Comparison of ENCODE assay signal across 21 cellular contexts in genomic region chr5:168950241-168950951, GRCh38.
DNase-seq lines count a peak whose midpoint lies in the region; ATAC-seq lines count a peak whose summit lies in the region.
"Had no signal": no experiment of that assay in that cellular context is flagged by ENCODE, and none has a peak within 500 bp of the region (broad histone marks: within the 10 kb centered on the region; RNA-seq: fewer than 3 reads in every experiment).

No MANE protein-coding gene starts in this region.

- no peak overlapping the region for H3K27ac Mint-ChIP-seq in activated T-cell treated with anti-CD3 and anti-CD28 coated beads, Interleukin-2, amount 50 U/mL, for 72 hours
- H3K27ac Mint-ChIP-seq in stimulated activated memory B cell treated with anti-CD40 and anti-IgM and Interleukin-4, amounts not matched to agents 10 μg/mL and 1 μg/mL and 100 μg/mL, for 72 hours = no peak overlapping the region

- H3K36me3 Mint-ChIP-seq in activated T-cell treated with anti-CD3 and anti-CD28 coated beads, Interleukin-2, amount 50 U/mL, for 72 hours (ENCODE audit: insufficient read depth in 2 of 2) = no peaks in the 10 kb centered on the region
- no peaks in the 10 kb centered on the region for H3K36me3 Mint-ChIP-seq in stimulated activated memory B cell treated with anti-CD40 and anti-IgM and Interleukin-4, amounts not matched to agents 10 μg/mL and 1 μg/mL and 100 μg/mL, for 72 hours

- no peak for DNase-seq in activated T-cell treated with anti-CD3 and anti-CD28 coated beads, Interleukin-2, amount 50 U/mL, for 72 hours
- DNase-seq in activated T-cell treated with anti-CD3 and anti-CD28 coated beads for 4 hours (no peak), NCI-H1417 (lab: John Stamatoyannopoulos, UW) (no peak), NOMO-1 treated with DMSO at 0.1 percent for 48 hours (lab: John Stamatoyannopoulos, UW; ENCODE audit: unreplicated experiment) (no peak)
- DNase-seq in activated CD4-positive, alpha-beta T cell treated with anti-CD3 and anti-CD28 coated beads, Interleukin-2, amount 50 U/mL, for 1 hour = no peak
- DNase-seq: activated CD4-positive, alpha-beta T cell treated with anti-CD3 and anti-CD28 coated beads, Interleukin-2, amount 50 U/mL, for 48 hours; adrenal gland; C1 segment of cervical spinal cord; effector CD4-positive, alpha-beta T cell; esophagus squamous epithelium; KBM-7; left ventricle myocardium superior; mucosa of descending colon; NCI-H2081 treated with DMSO at 0.1 percent for 48 hours; NCI-H524; stimulated activated naive CD4-positive, alpha-beta T cell; SW 1271; transverse colon had no signal

- H3K4me3 Mint-ChIP-seq in activated T-cell treated with anti-CD3 and anti-CD28 coated beads, Interleukin-2, amount 50 U/mL, for 72 hours = no peak overlapping the region
- no peak overlapping the region for H3K4me3 Mint-ChIP-seq in stimulated activated memory B cell treated with anti-CD40 and anti-IgM and Interleukin-4, amounts not matched to agents 10 μg/mL and 1 μg/mL and 100 μg/mL, for 72 hours

- H3K9me3 Mint-ChIP-seq in activated T-cell treated with anti-CD3 and anti-CD28 coated beads, Interleukin-2, amount 50 U/mL, for 72 hours = no peaks in the 10 kb centered on the region
- no peaks in the 10 kb centered on the region for H3K9me3 Mint-ChIP-seq in stimulated activated memory B cell treated with anti-CD40 and anti-IgM and Interleukin-4, amounts not matched to agents 10 μg/mL and 1 μg/mL and 100 μg/mL, for 72 hours

- peak; percentile 86 to 94 for ATAC-seq in activated T-cell treated with anti-CD3 and anti-CD28 coated beads, Interleukin-2, amount 50 U/mL, for 72 hours (replicated peaks in 1 of 2)
- peak; percentile 47 for ATAC-seq in GM21576 (IDR thresholded peaks at IDR 0.05; ENCODE audit: unreplicated experiment)
- peak; percentile 51 for ATAC-seq in HG03378 (IDR thresholded peaks at IDR 0.05; ENCODE audit: unreplicated experiment)
- ATAC-seq in stimulated activated memory B cell treated with anti-CD40 and anti-IgM and Interleukin-4, amounts not matched to agents 10 μg/mL and 1 μg/mL and 100 μg/mL, for 72 hours = peak; percentile 73
- ATAC-seq: left ventricle myocardium superior had no signal

- no peaks in the 10 kb centered on the region for H3K27me3 Mint-ChIP-seq in activated T-cell treated with anti-CD3 and anti-CD28 coated beads, Interleukin-2, amount 50 U/mL, for 72 hours (ENCODE audit: low read depth)
- peaks cover 31% of the 10 kb centered on the region for H3K27me3 Mint-ChIP-seq in stimulated activated memory B cell treated with anti-CD40 and anti-IgM and Interleukin-4, amounts not matched to agents 10 μg/mL and 1 μg/mL and 100 μg/mL, for 72 hours

- peaks cover 20% of the 10 kb centered on the region for H3K4me1 Mint-ChIP-seq in activated T-cell treated with anti-CD3 and anti-CD28 coated beads, Interleukin-2, amount 50 U/mL, for 72 hours (ENCODE audit: low read depth)
- peaks cover 10% of the 10 kb centered on the region for H3K4me1 Mint-ChIP-seq in stimulated activated memory B cell treated with anti-CD40 and anti-IgM and Interleukin-4, amounts not matched to agents 10 μg/mL and 1 μg/mL and 100 μg/mL, for 72 hours
